32 cellular contexts compared by ENCODE assay signal in the genomic region with DNA sequence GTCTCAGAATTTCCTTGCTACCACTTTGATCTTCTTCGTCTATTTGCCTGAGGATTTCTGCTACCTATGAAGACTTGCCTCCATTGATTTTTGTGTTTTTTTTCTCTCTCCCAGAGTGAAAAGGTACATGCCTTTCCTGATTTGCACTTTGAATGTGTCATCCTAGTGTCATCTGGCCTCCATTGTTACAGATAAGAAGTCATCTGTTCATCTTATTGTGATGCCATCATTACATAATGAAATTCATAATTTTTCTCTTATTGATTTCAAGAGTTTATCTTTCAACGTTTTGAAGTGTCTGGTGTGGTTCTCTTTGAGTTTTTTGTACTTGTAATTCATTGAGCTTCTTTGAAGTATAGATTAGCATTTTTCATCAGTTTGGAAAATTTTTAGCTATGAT.
"Had no signal": no experiment of that assay in that cellular context is flagged by ENCODE, and none has a peak within 500 bp of the region (broad histone marks: within the 10 kb centered on the region; RNA-seq: fewer than 3 reads in every experiment).

No MANE protein-coding gene starts in this region.

- H3K36me3 ChIP-seq: adrenal gland, esophagus squamous epithelium, gastroesophageal sphincter, heart right ventricle, WERI-Rb-1 had no signal

- H3K27ac ChIP-seq: adrenal gland, body of pancreas, epithelial cell of prostate, esophagus squamous epithelium, gastroesophageal sphincter, heart right ventricle, WERI-Rb-1 had no signal

- ATAC-seq: activated CD4-positive, alpha-beta T cell treated with anti-CD3 and anti-CD28 coated beads for 36 hours; activated CD8-positive, alpha-beta memory T cell treated with anti-CD3 and anti-CD28 coated beads, Interleukin-2, amount 10 ng/mL, durations not matched to agents 7 days and 5 days; activated CD8-positive, alpha-beta T cell treated with anti-CD3 and anti-CD28 coated beads, Interleukin-2, amount 10 ng/mL, durations not matched to agents 7 days and 5 days; activated naive CD8-positive, alpha-beta T cell treated with anti-CD3 and anti-CD28 coated beads, Interleukin-2, amount 50 U/mL, for 24 hours; body of pancreas; gastroesophageal sphincter; heart right ventricle had no signal

- H3K4me3 ChIP-seq: adrenal gland, body of pancreas, esophagus squamous epithelium, gastroesophageal sphincter, heart right ventricle had no signal

- H3K9me3 ChIP-seq: adrenal gland, body of pancreas had no signal

- H3K27me3 ChIP-seq: adrenal gland, body of pancreas, esophagus squamous epithelium, gastroesophageal sphincter, heart right ventricle had no signal

- DNase-seq: activated CD4-positive, alpha-beta memory T cell treated with anti-CD3 and anti-CD28 coated beads for 36 hours; activated CD4-positive, alpha-beta T cell treated with anti-CD3 and anti-CD28 coated beads for 36 hours; activated CD4-positive, alpha-beta T cell treated with anti-CD3 and anti-CD28 coated beads, Interleukin-2, amount 10 ng/mL, durations not matched to agents 24 days and 14 days; activated CD4-positive, CD25-positive, alpha-beta regulatory T cell; activated CD4-positive, CD25-positive, alpha-beta regulatory T cell treated with anti-CD3 and anti-CD28 coated beads, Interleukin-2, amount 50 U/mL, for 72 hours; activated CD8-positive, alpha-beta memory T cell treated with anti-CD3 and anti-CD28 coated beads, Interleukin-2, amount 10 ng/mL, durations not matched to agents 7 days and 5 days; activated CD8-positive, alpha-beta memory T cell treated with anti-CD3 and anti-CD28 coated beads, Interleukin-2, amount 50 U/mL, for 4 hours; activated CD8-positive, alpha-beta T cell treated with anti-CD3 and anti-CD28 coated beads, Interleukin-2, amount 10 ng/mL, durations not matched to agents 7 days and 5 days; activated effector memory CD4-positive, alpha-beta T cell treated with anti-CD3 and anti-CD28 coated beads, Interleukin-2, amount 50 U/mL, for 16 hours; activated naive CD4-positive, alpha-beta T cell treated with anti-CD3 and anti-CD28 coated beads for 36 hours; activated naive CD8-positive, alpha-beta T cell treated with anti-CD3 and anti-CD28 coated beads for 36 hours; activated naive CD8-positive, alpha-beta T cell treated with anti-CD3 and anti-CD28 coated beads, Interleukin-2, amount 50 U/mL, for 24 hours; activated T-cell treated with anti-CD3 and anti-CD28 coated beads, Interleukin-2, amount 50 U/mL, for 1 hour; activated T-cell treated with anti-CD3 and anti-CD28 coated beads, Interleukin-2, amount 50 U/mL, for 48 hours; adrenal gland; amygdala; aorta; body of pancreas; caudate nucleus; cortex of kidney; dermis blood vessel endothelial cell; effector CD4-positive, alpha-beta T cell; esophagus squamous epithelium; foreskin melanocyte; heart right ventricle; T-helper 2 cell; WERI-Rb-1 had no signal

- H3K4me1 ChIP-seq: adrenal gland, body of pancreas, esophagus squamous epithelium, gastroesophageal sphincter, heart right ventricle had no signal

- FAIRE-seq: colon, endometrium, endothelial cell of umbilical vein had no signal
